8 cellular contexts compared by ENCODE assay signal in the genomic region with DNA sequence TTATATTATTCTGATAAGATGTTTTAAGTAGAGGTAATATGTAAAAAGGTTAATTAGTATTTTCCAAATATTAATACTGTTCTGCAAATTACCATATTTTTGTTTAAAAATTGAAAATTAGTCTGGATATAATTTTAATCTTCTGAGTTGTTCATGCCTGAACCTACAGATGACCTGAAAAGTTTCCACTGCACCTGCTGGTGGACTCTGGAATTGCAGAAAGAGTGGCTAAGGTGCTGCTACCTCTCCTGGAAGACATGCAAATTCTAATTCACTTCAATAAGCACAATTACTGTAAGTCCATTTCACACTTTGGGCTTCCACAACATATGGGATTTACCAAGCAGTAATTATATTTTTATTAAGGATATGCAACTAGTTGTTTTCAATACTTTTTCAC.
DNase-seq lines count a peak whose midpoint lies in the region; ATAC-seq, FAIRE-seq and TF ChIP-seq lines count a peak whose summit lies in the region.

No MANE protein-coding gene starts in this region.

- H3K4me3 ChIP-seq in HAP-1 (no peak overlapping the region), kidney epithelial cell (ENCODE audit: low read depth, low read length) (no peak overlapping the region), right cardiac atrium (ENCODE audit: low read length) (no peak overlapping the region)

- peak; percentile 68 for TF ChIP-seq CTCF in kidney epithelial cell (IDR thresholded peaks at IDR 0.05; ENCODE audit: insufficient read depth, low read length, poor library complexity, severe bottlenecking)

- H3K9me3 ChIP-seq in HAP-1 = no peaks in the 10 kb centered on the region
- H3K9me3 ChIP-seq in right cardiac atrium (ENCODE audit: control insufficient read depth, low read length) = no peaks in the 10 kb centered on the region

- H3K27ac ChIP-seq in right cardiac atrium (ENCODE audit: low read length) = no peak overlapping the region

- in situ Hi-C loops in HAP-1 (cut with MboI; ENCODE audit: low sequenced_read_pairs) = no loop called here

- peak; percentile 4 for DNase-seq in DMS53 treated with DMSO at 0.1 percent for 48 hours (lab: John Stamatoyannopoulos, UW; ENCODE audit: unreplicated experiment)
- peak; percentile 43 to 84 for DNase-seq in HAP-1 (ENCODE audit: low spot score in 2 of 2)
- DNase-seq in RCC 7860 (ENCODE audit: low spot score) = no peak
- DNase-seq in activated naive CD4-positive, alpha-beta T cell treated with Interleukin-2 at 50 U/mL for 16 hours = peak; percentile 67
- no peak for DNase-seq in kidney epithelial cell (ENCODE audit: low read depth)
- DNase-seq in stimulated activated CD8-positive, alpha-beta memory T cell treated with anti-CD3 and anti-CD28 coated beads, Interleukin-7, amount 100 ng/mL, for 4 hours (ENCODE audit: low read depth in 2 of 2) = peak; percentile 25 to 43
- no peak for DNase-seq in right cardiac atrium

- H3K4me1 ChIP-seq in HAP-1 (peaks cover 42% of the 10 kb centered on the region), right cardiac atrium (ENCODE audit: control insufficient read depth, insufficient read depth, low read length) (no peaks in the 10 kb centered on the region)

- intact Hi-C loops in right cardiac atrium (cut with DNase I) = no loop called here

- peak; percentile 2 for FAIRE-seq in RCC 7860 (lab: Jason Lieb, UNC)

- ATAC-seq in GM19395 (IDR thresholded peaks at IDR 0.05; ENCODE audit: unreplicated experiment) (no peak), right cardiac atrium (no peak)

- H3K36me3 ChIP-seq in HAP-1 (replicated peaks) (no peaks in the 10 kb centered on the region), kidney epithelial cell (ENCODE audit: control insufficient read depth, insufficient read depth, low read length) (no peaks in the 10 kb centered on the region)

- H3K27me3 ChIP-seq in HAP-1 (ENCODE audit: low read depth) (no peaks in the 10 kb centered on the region), kidney epithelial cell (ENCODE audit: control insufficient read depth, insufficient read depth, low read length) (no peaks in the 10 kb centered on the region), right cardiac atrium (ENCODE audit: control insufficient read depth, insufficient read depth) (peaks cover 2% of the 10 kb centered on the region)

Comparison
In these comparisons a context has a peak if more than half of its experiments do, and no peak if none do; other contexts are left out.
1. DNase-seq: peak in DMS53 treated with DMSO at 0.1 percent for 48 hours (single experiment), HAP-1 (2 of 2), activated naive CD4-positive, alpha-beta T cell treated with Interleukin-2 at 50 U/mL for 16 hours (single experiment) and stimulated activated CD8-positive, alpha-beta memory T cell treated with anti-CD3 and anti-CD28 coated beads, Interleukin-7, amount 100 ng/mL, for 4 hours (2 of 2); none in RCC 7860 (single experiment), kidney epithelial cell (single experiment) and right cardiac atrium (0 of 3).